In genomic region chr18:48125724-48126123, GRCh38 we compare ENCODE assay signal across 13 cellular contexts.
"Had no signal": no experiment of that assay in that cellular context is flagged by ENCODE, and none has a peak within 500 bp of the region (broad histone marks: within the 10 kb centered on the region; RNA-seq: fewer than 3 reads in every experiment).

No MANE protein-coding gene starts in this region.

- H3K36me3 Mint-ChIP-seq: activated naive CD4-positive, alpha-beta T cell treated with anti-CD3 and anti-CD28 coated beads, Interleukin-2, amount 10 ng/mL, durations not matched to agents 7 days and 5 days had no signal

- H3K4me3 ChIP-seq: coronary artery, prostate gland, right atrium auricular region, skin epidermis, thoracic aorta had no signal

- H3K4me3 Mint-ChIP-seq: activated naive CD4-positive, alpha-beta T cell treated with anti-CD3 and anti-CD28 coated beads, Interleukin-2, amount 10 ng/mL, durations not matched to agents 7 days and 5 days; activated naive CD8-positive, alpha-beta T cell treated with anti-CD3 and anti-CD28 coated beads, Interleukin-2, amount 50 U/mL, for 24 hours; neural crest cell had no signal

- H3K4me1 Mint-ChIP-seq: activated naive CD4-positive, alpha-beta T cell treated with anti-CD3 and anti-CD28 coated beads, Interleukin-2, amount 10 ng/mL, durations not matched to agents 7 days and 5 days had no signal

- H3K27ac Mint-ChIP-seq: activated naive CD4-positive, alpha-beta T cell treated with anti-CD3 and anti-CD28 coated beads, Interleukin-2, amount 10 ng/mL, durations not matched to agents 7 days and 5 days; activated naive CD8-positive, alpha-beta T cell treated with anti-CD3 and anti-CD28 coated beads, Interleukin-2, amount 50 U/mL, for 24 hours had no signal

- H3K4me1 ChIP-seq: right atrium auricular region had no signal

- H3K9me3 Mint-ChIP-seq: activated naive CD4-positive, alpha-beta T cell treated with anti-CD3 and anti-CD28 coated beads, Interleukin-2, amount 10 ng/mL, durations not matched to agents 7 days and 5 days; activated naive CD8-positive, alpha-beta T cell treated with anti-CD3 and anti-CD28 coated beads, Interleukin-2, amount 50 U/mL, for 24 hours; neural crest cell had no signal

- H3K9me3 ChIP-seq: prostate gland, right atrium auricular region, thoracic aorta had no signal

- DNase-seq: activated CD4-positive, CD25-positive, alpha-beta regulatory T cell treated with anti-CD3 and anti-CD28 coated beads, Interleukin-2, amount 50 U/mL, for 72 hours; activated naive CD4-positive, alpha-beta T cell treated with anti-CD3 and anti-CD28 coated beads, Interleukin-2, amount 10 ng/mL, durations not matched to agents 7 days and 5 days; activated naive CD8-positive, alpha-beta T cell treated with anti-CD3 and anti-CD28 coated beads, Interleukin-2, amount 50 U/mL, for 24 hours; aorta; erythroblast; hypothalamus; islet precursor cell had no signal

- H3K36me3 ChIP-seq: prostate gland, right atrium auricular region, thoracic aorta had no signal

- H3K27ac ChIP-seq: coronary artery, prostate gland, right atrium auricular region, skin epidermis, thoracic aorta had no signal

- H3K27me3 ChIP-seq: right atrium auricular region had no signal
